Comparison of ENCODE assay signal across 8 cellular contexts in genomic region chr1:41380979-41381690, GRCh38. TPM values are rescaled to one million over a fixed set of nuclear protein-coding genes. Genes with fewer than 3 reads are reported as not detected.
DNase-seq lines count a peak whose midpoint lies in the region; ATAC-seq and TF ChIP-seq lines count a peak whose summit lies in the region.

No MANE protein-coding gene starts in this region.

- peaks cover 0 to 58% (median 16%) of the 10 kb centered on the region in 3 donors for H3K4me1 ChIP-seq in gastroesophageal sphincter

- peak; percentile 8 for ATAC-seq in gastroesophageal sphincter
- no peak for ATAC-seq in HG03457 (IDR thresholded peaks at IDR 0.05; ENCODE audit: unreplicated experiment)
- no peak for ATAC-seq in GM18861 (IDR thresholded peaks at IDR 0.05; ENCODE audit: unreplicated experiment)

- H3K27ac ChIP-seq in VCaP (peak overlapping the region; percentile 71), gastroesophageal sphincter (peak overlapping the region; percentile 91 to 99 (median 98))

- DNase-seq in AG09309 (ENCODE audit: low read depth): no peak
- peak; percentile 40 for DNase-seq in MV-4-11 (lab: John Stamatoyannopoulos, UW)
- DNase-seq in progenitor cell of endocrine pancreas (ENCODE audit: low spot score, unreplicated experiment): no peak
- no peak for DNase-seq in stimulated activated naive CD4-positive, alpha-beta T cell treated with Interleukin-2 at 50 U/mL for 16 hours (lab: John Stamatoyannopoulos, UW)

- no peaks in the 10 kb centered on the region for H3K9me3 ChIP-seq in gastroesophageal sphincter

- no peak for TF ChIP-seq POLR2A in gastroesophageal sphincter (IDR thresholded peaks at IDR 0.05)

- peak overlapping the region; percentile 60 for H3K4me3 ChIP-seq in AG09309 (ENCODE audit: control insufficient read depth, low read depth, low read length)
- H3K4me3 ChIP-seq in gastroesophageal sphincter: peak overlapping the region; percentile 52 to 72

- H3K36me3 ChIP-seq in gastroesophageal sphincter: peaks cover 0 to 22% of the 10 kb centered on the region in 2 donors

- H3K4me3 Mint-ChIP-seq in progenitor cell of endocrine pancreas (ENCODE audit: low read depth): peak overlapping the region; percentile 63

- no peaks in the 10 kb centered on the region for H3K36me3 Mint-ChIP-seq in progenitor cell of endocrine pancreas (ENCODE audit: insufficient read depth)

- TF ChIP-seq CTCF in AG09309 (IDR thresholded peaks at IDR 0.05; ENCODE audit: control insufficient read depth, insufficient read depth, low read depth, low read length, missing control alignments): no peak
- TF ChIP-seq CTCF in VCaP (conservative IDR thresholded peaks at IDR 0.05): no peak
- no peak for TF ChIP-seq CTCF in gastroesophageal sphincter (IDR thresholded peaks at IDR 0.05)
- TF ChIP-seq CTCF in progenitor cell of endocrine pancreas (IDR thresholded peaks at IDR 0.05; ENCODE audit: unreplicated experiment): no peak

- H3K27ac Mint-ChIP-seq in progenitor cell of endocrine pancreas: no peak overlapping the region

- peaks cover 23% of the 10 kb centered on the region for H3K4me1 Mint-ChIP-seq in progenitor cell of endocrine pancreas (ENCODE audit: low read depth)

- no peaks in the 10 kb centered on the region for H3K27me3 ChIP-seq in gastroesophageal sphincter

- WGBS in gastroesophageal sphincter (ENCODE audit: low coverage in 1 of 2), 2 donors: 0 to 6% methylated on average over 4 to 12 of the region's 29 CpGs

- TF ChIP-seq EP300 in gastroesophageal sphincter (IDR thresholded peaks at IDR 0.05): no peak

- H3K27me3 Mint-ChIP-seq in progenitor cell of endocrine pancreas: peaks cover 67% of the 10 kb centered on the region

- no peaks in the 10 kb centered on the region for H3K9me3 Mint-ChIP-seq in progenitor cell of endocrine pancreas (ENCODE audit: low read depth)

RNA-seq across cellular contexts. Expression of gene FOXO6, which starts 19.9 kb away (rescaled TPM):
- total RNA-seq in gastroesophageal sphincter (1 to 10 TPM in 3 of 4 donors, under 1 TPM in 1; 0.27 to 2.2 (median 1.9) TPM), progenitor cell of endocrine pancreas (2.8 and 2.9 TPM in 2 replicates)
